ENCODE assay signal across 8 cellular contexts in genomic region chr16:18789850-18790706, GRCh38. TPM values are rescaled to one million over a fixed set of nuclear protein-coding genes. Genes with fewer than 3 reads are reported as not detected.
DNase-seq lines count a peak whose midpoint lies in the region; ATAC-seq and TF ChIP-seq lines count a peak whose summit lies in the region.

Gene RPS15A, minus strand, starts transcription at chr16:18790334. Its CDS starts 1,221 bp downstream, at chr16:18789113.

- H3K9ac ChIP-seq in liver (ENCODE audit: low read depth in 1 of 2, low read length in 2 of 2): peak within 1 kb of the TSS; percentile 94 to 95

- H3K27ac ChIP-seq in liver (ENCODE audit: low read depth in 1 of 2, low read length in 2 of 2): peak within 1 kb of the TSS; percentile 55 to 64

- peaks cover 62 to 75% of the 10 kb centered on the region in 2 donors for H3K36me3 Mint-ChIP-seq in CD14-positive monocyte

- H3K4me3 ChIP-seq in liver (ENCODE audit: low read depth in 1 of 3, low read length in 3 of 3): peak within 1 kb of the TSS; percentile 65 to 97 (median 89)

- 3% methylated on average over 60 of the region's 60 CpGs for WGBS in liver

- peaks cover 4 to 29% (median 21%) of the 10 kb centered on the region in 4 donors for H3K4me1 ChIP-seq in liver (ENCODE audit: control insufficient read depth in 4 of 4, insufficient read depth in 4 of 4, low read length in 3 of 4)

- intact Hi-C loops in CD14-positive monocyte (cut with micrococcal nuclease): loop anchor here in 1 of 2 donors (1.0 kb wide), 1 partner anchor 10 kb away; no protein-coding TSS in a partner anchor

- peak within 1 kb of the TSS; percentile 98 for H3K4me3 Mint-ChIP-seq in CD14-positive monocyte

- peaks cover 13 to 48% (median 25%) of the 10 kb centered on the region in 4 donors for H3K36me3 ChIP-seq in liver (ENCODE audit: control insufficient read depth in 4 of 4, insufficient read depth in 3 of 4, low read depth in 1 of 4, low read length in 3 of 4)

- DNase-seq in CD14-positive monocyte (ENCODE audit: low spot score) (peak; percentile 92), NCI-H82 (lab: John Stamatoyannopoulos, UW) (peak; percentile 99), dermis microvascular lymphatic vessel endothelial cell (ENCODE audit: low read depth in 2 of 2) (peak; percentile 97 to 98)
- peak; percentile 90 to 93 for DNase-seq in activated CD4-positive, alpha-beta T cell treated with anti-CD3 and anti-CD28 coated beads, Interleukin-2, amount 50 U/mL, for 48 hours
- DNase-seq in stimulated activated CD4-positive, alpha-beta T cell treated with anti-CD3 and anti-CD28 coated beads, Interleukin-4, amount 100 ng/mL, for 24 hours: peak; percentile 95

- no peaks in the 10 kb centered on the region for H3K27me3 Mint-ChIP-seq in CD14-positive monocyte (ENCODE audit: low read depth in 3 of 3)

- ATAC-seq in GM19397 (IDR thresholded peaks at IDR 0.05; ENCODE audit: unreplicated experiment): peak; percentile 86
- ATAC-seq in HG03571 (IDR thresholded peaks at IDR 0.05; ENCODE audit: unreplicated experiment): peak; percentile 78

- H3K27me3 ChIP-seq in liver (ENCODE audit: control insufficient read depth in 4 of 4, insufficient read depth in 4 of 4, low read length in 3 of 4): no peaks in the 10 kb centered on the region

- H3K27ac Mint-ChIP-seq in CD14-positive monocyte: peak within 1 kb of the TSS; percentile 87 to 95 (median 92)

- peak in 1 of 2 donors; percentile 38 for TF ChIP-seq RAD21 in liver (IDR thresholded peaks at IDR 0.05)

- peaks cover 0 to 8% (median 0%) of the 10 kb centered on the region in 7 donors for H3K9me3 Mint-ChIP-seq in CD14-positive monocyte

- TF ChIP-seq CTCF in CD14-positive monocyte (IDR thresholded peaks at IDR 0.05) (no peak), liver (IDR thresholded peaks at IDR 0.05; ENCODE audit: low read depth, low read length, missing input control) (no peak)

- no peaks in the 10 kb centered on the region for H3K9me3 ChIP-seq in liver (ENCODE audit: control insufficient read depth in 4 of 4, low read length in 3 of 4)

- H3K4me1 Mint-ChIP-seq in CD14-positive monocyte: peaks cover 44% of the 10 kb centered on the region

TF ChIP-seq in liver, 16 proteins besides CTCF, POLR2A, EP300 and RAD21:
- peak in 1 of 2 donors; percentile 55 for TF ChIP-seq RXRA (IDR thresholded peaks at IDR 0.05)
- peak; percentile 92 for TF ChIP-seq REST (IDR thresholded peaks at IDR 0.05)
- TF ChIP-seq NR2F2 (IDR thresholded peaks at IDR 0.05): no peak
- TF ChIP-seq ZBTB33 (IDR thresholded peaks at IDR 0.05): peak; percentile 99
- peak; percentile 98 for TF ChIP-seq TAF1 (conservative IDR thresholded peaks at IDR 0.05)
- TF ChIP-seq GABPA (IDR thresholded peaks at IDR 0.05 in 1 of 2, conservative IDR thresholded peaks at IDR 0.05 in 1 of 2): peak in 1 of 2 donors; percentile 65
- TF ChIP-seq FOXA2 (IDR thresholded peaks at IDR 0.05): peak; percentile 9
- peak; percentile 49 for TF ChIP-seq SP1 (IDR thresholded peaks at IDR 0.05)
- TF ChIP-seq JUND (IDR thresholded peaks at IDR 0.05): no peak
- TF ChIP-seq YY1 (IDR thresholded peaks at IDR 0.05): peak; percentile 99
- TF ChIP-seq FOXA1 (IDR thresholded peaks at IDR 0.05): no peak
- peak; percentile 71 for TF ChIP-seq MAX (IDR thresholded peaks at IDR 0.05)
TF ChIP-seq in liver: peak in this region for 9.

RNA-seq across cellular contexts. Expression of gene RPS15A, which starts in this region (rescaled TPM):
- polyA plus RNA-seq in CD14-positive monocyte: 1,000 to 10,000 TPM; 1,209 to 1,397 TPM
- total RNA-seq in dermis microvascular lymphatic vessel endothelial cell: 1,241 and 1,560 TPM in 2 replicates
- 1,000 to 10,000 TPM in 1 of 2 donors, 100 to 1,000 TPM in 1; 703 to 1,185 TPM for total RNA-seq in liver
- polyA plus RNA-seq in liver: 1,000 to 10,000 TPM in 1 of 2 donors, 100 to 1,000 TPM in 1; 349 to 1,088 TPM

Comparison
In these comparisons a context has a peak if more than half of its experiments do, and no peak if none do; other contexts are left out.
1. Peak in every context shown above with its lines: DNase-seq, ATAC-seq, H3K4me3 ChIP-seq and H3K27ac ChIP-seq.